Comparison of ENCODE assay signal across 12 cellular contexts in genomic region chr16:4507588-4508345, GRCh38. TPM values are rescaled to one million over a fixed set of nuclear protein-coding genes. Genes with fewer than 3 reads are reported as not detected.
A peak's percentile ranks its signal among the peaks of the same experiment; 100 is the strongest.
DNase-seq lines count a peak whose midpoint lies in the region; ATAC-seq, FAIRE-seq and TF ChIP-seq lines count a peak whose summit lies in the region.
"Had no signal": no experiment of that assay in that cellular context is flagged by ENCODE, and none has a peak within 500 bp of the region (broad histone marks: within the 10 kb centered on the region; RNA-seq: fewer than 3 reads in every experiment).

No MANE protein-coding gene starts in this region.

- H3K4me1 ChIP-seq in HepG2 (ENCODE audit: insufficient read depth, low read length): no peaks in the 10 kb centered on the region
- peaks cover 0 to 4% (median 0%) of the 10 kb centered on the region in 4 donors for H3K4me1 ChIP-seq in right lobe of liver
- H3K4me1 ChIP-seq in K562 (replicated peaks in 1 of 2; ENCODE audit: control insufficient read depth in 2 of 2, insufficient read depth in 2 of 2, low read length in 2 of 2): peaks cover 0 to 4% of the 10 kb centered on the region in 2 experiments; a peak in 2 of 5 replicates

- H3K36me3 ChIP-seq in HepG2 (replicated peaks in 1 of 2; ENCODE audit: control insufficient read depth in 1 of 2, insufficient read depth in 2 of 2, low read length in 2 of 2) (peaks cover 24 to 55% of the 10 kb centered on the region in 2 experiments), right lobe of liver (peaks cover 0 to 58% (median 26%) of the 10 kb centered on the region in 4 donors), K562 (ENCODE audit: control insufficient read depth, insufficient read depth, low read length) (peaks cover 70% of the 10 kb centered on the region; the same call in 2 of the 3 replicates)

- WGBS in HepG2 (ENCODE audit: low lambda C conversion rate): over 99% methylated on average over 12 of the region's 17 CpGs
- WGBS in right lobe of liver (ENCODE audit: insufficient coverage, low coverage, low lambda C conversion rate, missing lambda C conversion rate): 89% methylated on average over 5 of the region's 17 CpGs
- 90% methylated on average over 17 of the region's 17 CpGs for WGBS in K562 (ENCODE audit: insufficient coverage, low coverage, missing lambda C conversion rate)

- FAIRE-seq in HepG2 (lab: Jason Lieb, UNC): no peak
- FAIRE-seq in K562 (lab: Jason Lieb, UNC): no peak
- FAIRE-seq: colon had no signal

- POLR2A ChIA-PET in HepG2 (lab: Yijun Ruan, JAX): interaction anchor here (1.2 to 2.0 kb wide), 2 partner anchors 9 to 31 kb away, joined by 3 to 6 read pairs; partner anchors contain the start of gene CDIP1
- POLR2A ChIA-PET in K562 (lab: Yijun Ruan, JAX): interaction anchor here (0.6 to 1.1 kb wide), 2 partner anchors 30 to 111 kb away, joined by 3 read pairs; no protein-coding TSS in a partner anchor

- BruUV-seq in HepG2 (replicated peaks; lab: Mats Ljungman, UMichigan) (no TSS peak), K562 (replicated peaks; lab: Mats Ljungman, UMichigan) (TSS peak; percentile 53)

- peaks cover 17% of the 10 kb centered on the region for H4K20me1 ChIP-seq in HepG2 (ENCODE audit: insufficient read depth, low read length)
- H4K20me1 ChIP-seq in K562 (replicated peaks; ENCODE audit: control insufficient read depth, insufficient read depth, low read length): 0 out of 2 replicates have a peak, but pooled peaks cover 6% of the 10 kb centered on the region

- H2AFZ ChIP-seq in HepG2 (ENCODE audit: low read length) (no peak overlapping the region), K562 (ENCODE audit: low read depth, low read length) (no peak overlapping the region)

- intact Hi-C loops in HepG2 (cut with micrococcal nuclease; ENCODE audit: unreplicated experiment): no loop called here
- intact Hi-C loops in right lobe of liver (cut with DNase I): loop anchor here in 1 of 2 donors (10.0 kb wide), 1 partner anchor 47 kb away; the partner anchor contains the start of gene C16orf96
- intact Hi-C loops in K562 (cut with micrococcal nuclease): no loop called here

- no peaks in the 10 kb centered on the region for H3K9me1 ChIP-seq in K562 (ENCODE audit: control insufficient read depth, insufficient read depth, low read length)

- in situ Hi-C loops in HepG2 (cut with HindIII; ENCODE audit: extremely low pct_ligation_motif_present, low pct_unique_long_range_greater_than_20kb): loop anchor here (25.0 kb wide), 1 partner anchor 455 kb away; the partner anchor contains the start of gene SEC14L5
- in situ Hi-C loops in K562 (cut with MboI): no loop called here

- no peak for TF ChIP-seq EP300 in HepG2 (IDR thresholded peaks at IDR 0.05; ENCODE audit: low read depth in 2 of 2, low read length in 2 of 2)
- TF ChIP-seq EP300 in HepG2 (CRISPR knock-in tag; IDR thresholded peaks at IDR 0.05; ENCODE audit: borderline replicate concordance): no peak
- TF ChIP-seq EP300 in K562 (IDR thresholded peaks at IDR 0.05; ENCODE audit: low read length): no peak

- CTCF ChIA-PET in HepG2 (lab: Yijun Ruan, JAX; ENCODE audit: low intra/inter-chr PET ratio, low total read pairs) (no interaction called here), K562 (lab: Yijun Ruan, JAX; ENCODE audit: low intra/inter-chr PET ratio) (no interaction called here)

- H3K27ac ChIP-seq in HepG2 (ENCODE audit: extremely low read length, insufficient read depth, low read length): no peak overlapping the region
- H3K27ac ChIP-seq in right lobe of liver: no peak overlapping the region
- no peak overlapping the region for H3K27ac ChIP-seq in K562 (ENCODE audit: extremely low read depth, low read depth, low read length)
- H3K27ac ChIP-seq: SK-N-MC had no signal

- H3K79me2 ChIP-seq in HepG2 (ENCODE audit: insufficient read depth, low read length) (peaks cover 13% of the 10 kb centered on the region), K562 (ENCODE audit: control insufficient read depth, insufficient read depth, low read length) (peaks cover 3% of the 10 kb centered on the region; the same call in 1 of the 3 replicates)

- no peak for TF ChIP-seq POLR2A in HepG2 (IDR thresholded peaks at IDR 0.05; ENCODE audit: insufficient read depth in 1 of 2, low read depth in 2 of 2, low read length in 2 of 2)
- no peak for TF ChIP-seq POLR2A in right lobe of liver (IDR thresholded peaks at IDR 0.05)
- TF ChIP-seq POLR2A in K562 (conservative IDR thresholded peaks at IDR 0.05): no peak

- H3K4me3 ChIP-seq in HepG2 (replicated peaks in 1 of 3; ENCODE audit: insufficient read depth in 1 of 3, low read depth in 2 of 3, low read length in 3 of 3) (no peak overlapping the region), right lobe of liver (no peak overlapping the region), K562 (no peak overlapping the region)
- H3K4me3 ChIP-seq: SK-N-MC had no signal

- TF ChIP-seq CTCF in HepG2 (CRISPR knock-in tag; IDR thresholded peaks at IDR 0.05): no peak
- no peak for TF ChIP-seq CTCF in right lobe of liver (IDR thresholded peaks at IDR 0.05)
- TF ChIP-seq CTCF in K562 (IDR thresholded peaks at IDR 0.05 in 2 of 3, conservative IDR thresholded peaks at IDR 0.05 in 1 of 3; ENCODE audit: insufficient read depth in 2 of 3, low read depth in 1 of 3, low read length in 3 of 3): no peak

- DNase-seq in HepG2 (ENCODE audit: low spot score) (no peak), right lobe of liver (no peak), K562 (ENCODE audit: extremely low read depth in 1 of 4, low spot score in 3 of 4) (no peak), anterior cingulate cortex (lab: John Stamatoyannopoulos, UW) (no peak)
- DNase-seq: head of caudate nucleus; kidney glomerular epithelial cell; NCI-H446; stimulated activated CD4-positive, alpha-beta T cell treated with anti-CD3 and anti-CD28 coated beads, Interleukin-12 subunit alpha, Interleukin-12 subunit beta, amount 100 ng/mL, for 4 hours had no signal

- TF ChIP-seq RAD21 in HepG2 (CRISPR knock-in tag; IDR thresholded peaks at IDR 0.05) (no peak), K562 (CRISPR knock-in tag; conservative IDR thresholded peaks at IDR 0.05 in 1 of 2, IDR thresholded peaks at IDR 0.05 in 1 of 2) (no peak)

- no peaks in the 10 kb centered on the region for H3K27me3 ChIP-seq in HepG2 (ENCODE audit: control insufficient read depth in 1 of 2, insufficient read depth in 2 of 2, low read length in 2 of 2)
- no peaks in the 10 kb centered on the region for H3K27me3 ChIP-seq in right lobe of liver
- H3K27me3 ChIP-seq in K562 (ENCODE audit: control insufficient read depth in 2 of 2, insufficient read depth in 2 of 2, low read length in 2 of 2): no peaks in the 10 kb centered on the region

- no peak overlapping the region for H3K4me2 ChIP-seq in HepG2 (ENCODE audit: low read depth, low read length)
- H3K4me2 ChIP-seq in K562 (ENCODE audit: insufficient read depth, low read length): no peak overlapping the region

- H3K9me3 ChIP-seq in HepG2 (ENCODE audit: low read length) (no peaks in the 10 kb centered on the region), right lobe of liver (no peaks in the 10 kb centered on the region), K562 (replicated peaks; ENCODE audit: control insufficient read depth, insufficient read depth, low read depth, low read length) (no peaks in the 10 kb centered on the region)

- H3K9ac ChIP-seq in HepG2 (ENCODE audit: insufficient read depth, low read depth, low read length) (no peak overlapping the region), K562 (ENCODE audit: insufficient read depth in 1 of 2, low read depth in 2 of 2, low read length in 2 of 2) (no peak overlapping the region)

- ATAC-seq in HepG2: no peak
- no peak for ATAC-seq in right lobe of liver
- no peak for ATAC-seq in K562
- ATAC-seq in HG02642 (IDR thresholded peaks at IDR 0.05; ENCODE audit: poor library complexity, unreplicated experiment): no peak
- ATAC-seq in GM21381 (IDR thresholded peaks at IDR 0.05; ENCODE audit: unreplicated experiment): no peak

RNA-seq across cellular contexts. Expression of gene CDIP1, which starts 30.8 kb away (rescaled TPM):
- total RNA-seq in HepG2 (2016; rRNA removed; fragmentation: Illumina TruSeq; extraction: Trizol) (56.7 and 62.2 TPM in 2 replicates), right lobe of liver (10 to 100 TPM; 15.7 to 23.2 (median 18.4) TPM), K562 (2014; rRNA removed) (not detected in 2 replicates), K562 (2014; rRNA removed; fragmentation: Illumina TruSeq; extraction: Trizol) (not detected in 2 replicates), K562 (2015; rRNA removed; fragmentation: Illumina TruSeq; extraction: Trizol) (not detected in 2 replicates), K562 (2021) (0.18 and 0.29 TPM in 2 replicates)
- 10.5 and 11.5 TPM in 2 replicates for total RNA-seq in HepG2 (2016; cell fraction: cytosol; rRNA removed; fragmentation: Illumina TruSeq; extraction: Trizol; ENCODE audit: low read depth)
- total RNA-seq in HepG2 (2016; cell fraction: insoluble cytoplasmic fraction; rRNA removed; fragmentation: Illumina TruSeq; extraction: Trizol): 55.3 and 56.3 TPM in 2 replicates
- 41.7 and 48.7 TPM in 2 replicates for total RNA-seq in HepG2 (2016; cell fraction: membrane; rRNA removed; fragmentation: Illumina TruSeq; extraction: Trizol)
- 31.5 and 37.8 TPM in 2 replicates for total RNA-seq in HepG2 (2016; cell fraction: nucleus; rRNA removed; fragmentation: Illumina TruSeq; extraction: Trizol)
- polyA plus RNA-seq in HepG2 (2011; rRNA removed) (31.2 and 39.1 TPM in 2 replicates), K562 (2011; rRNA removed) (0.15 TPM in 1 of 2 replicates, not detected in the other), K562 (2014; fragmentation: Illumina TruSeq; extraction: Trizol) (not detected in 2 replicates), K562 (2014; fragmentation: Nextera tagmentation; extraction: Ambion mirVana) (not detected), K562 (2014; rRNA removed) (not detected in 2 replicates)
- 20.6 and 21.6 TPM in 2 replicates for polyA plus RNA-seq in HepG2 (2011; cell fraction: cytosol; rRNA removed)
- 39.4 and 47.2 TPM in 2 replicates for polyA plus RNA-seq in HepG2 (2011; cell fraction: nucleus; rRNA removed)
- polyA plus RNA-seq in HepG2 (2012): 43.1 and 58.6 TPM in 2 replicates
- 15.1 and 16.9 TPM in 2 replicates for polyA plus RNA-seq in HepG2 (2016; cell fraction: cytosol; fragmentation: Illumina TruSeq; extraction: Trizol; ENCODE audit: low read depth)
- polyA plus RNA-seq in HepG2 (2016; cell fraction: insoluble cytoplasmic fraction; fragmentation: Illumina TruSeq; extraction: Trizol; ENCODE audit: low read depth): 81.4 and 109 TPM in 2 replicates
- 45.4 and 52.4 TPM in 2 replicates for polyA plus RNA-seq in HepG2 (2016; cell fraction: membrane; fragmentation: Illumina TruSeq; extraction: Trizol; ENCODE audit: low read depth)
- 74.4 and 77.5 TPM in 2 replicates for polyA plus RNA-seq in HepG2 (2016; cell fraction: nucleus; fragmentation: Illumina TruSeq; extraction: Trizol; ENCODE audit: insufficient read depth, low read depth)
- 12.3 and 39.1 TPM in 2 replicates for polyA minus RNA-seq in HepG2 (2011; rRNA and poly(A)+ RNA removed; ENCODE audit: low replicate concordance)
- 14.7 and 18.7 TPM in 2 replicates for polyA minus RNA-seq in HepG2 (2011; cell fraction: cytosol; rRNA and poly(A)+ RNA removed)
- polyA minus RNA-seq in HepG2 (2011; cell fraction: nucleus; rRNA and poly(A)+ RNA removed): 18.9 and 22.9 TPM in 2 replicates
- not detected in 2 replicates for total RNA-seq in K562 (2011; cell fraction: chromatin; rRNA removed; ENCODE audit: low replicate concordance)
- not detected in 2 replicates for total RNA-seq in K562 (2011; cell fraction: nucleolus; rRNA removed)
- total RNA-seq in K562 (2011; cell fraction: nucleoplasm; rRNA removed): not detected in 2 replicates
- 0.07 TPM in 1 of 2 replicates, not detected in the other for polyA plus RNA-seq in K562 (2011; cell fraction: cytosol; rRNA removed)
- polyA plus RNA-seq in K562 (2011; cell fraction: nucleus; rRNA removed): 0.10 and 0.18 TPM in 2 replicates
- polyA plus RNA-seq in K562 (2012): 0.31 and 0.54 TPM in 2 replicates
- not detected in 2 replicates for polyA minus RNA-seq in K562 (2011; rRNA and poly(A)+ RNA removed)
- polyA minus RNA-seq in K562 (2011; cell fraction: cytosol; rRNA and poly(A)+ RNA removed): 1.7 TPM in 1 of 2 replicates, not detected in the other
- 0.40 and 1.1 TPM in 2 replicates for polyA minus RNA-seq in K562 (2011; cell fraction: nucleus; rRNA and poly(A)+ RNA removed)

RNA-seq across cellular contexts. Expression of gene HMOX2, which starts 31.6 kb away (rescaled TPM):
- 70.4 and 82.4 TPM in 2 replicates for total RNA-seq in HepG2 (2016; rRNA removed; fragmentation: Illumina TruSeq; extraction: Trizol)
- total RNA-seq in HepG2 (2016; cell fraction: cytosol; rRNA removed; fragmentation: Illumina TruSeq; extraction: Trizol; ENCODE audit: low read depth): 13.1 and 14.4 TPM in 2 replicates
- 66.8 and 82.9 TPM in 2 replicates for total RNA-seq in HepG2 (2016; cell fraction: insoluble cytoplasmic fraction; rRNA removed; fragmentation: Illumina TruSeq; extraction: Trizol)
- total RNA-seq in HepG2 (2016; cell fraction: membrane; rRNA removed; fragmentation: Illumina TruSeq; extraction: Trizol): 18.9 and 22.2 TPM in 2 replicates
- total RNA-seq in HepG2 (2016; cell fraction: nucleus; rRNA removed; fragmentation: Illumina TruSeq; extraction: Trizol): 30.8 and 32.4 TPM in 2 replicates
- polyA plus RNA-seq in HepG2 (2011; rRNA removed): 60.3 and 72.7 TPM in 2 replicates
- 71.7 and 71.8 TPM in 2 replicates for polyA plus RNA-seq in HepG2 (2011; cell fraction: cytosol; rRNA removed)
- 26.0 and 36.8 TPM in 2 replicates for polyA plus RNA-seq in HepG2 (2011; cell fraction: nucleus; rRNA removed)
- polyA plus RNA-seq in HepG2 (2012): 38.0 and 61.0 TPM in 2 replicates
- polyA plus RNA-seq in HepG2 (2016; cell fraction: cytosol; fragmentation: Illumina TruSeq; extraction: Trizol; ENCODE audit: low read depth): 12.6 and 14.1 TPM in 2 replicates
- polyA plus RNA-seq in HepG2 (2016; cell fraction: insoluble cytoplasmic fraction; fragmentation: Illumina TruSeq; extraction: Trizol; ENCODE audit: low read depth): 105 and 111 TPM in 2 replicates
- 15.3 and 17.8 TPM in 2 replicates for polyA plus RNA-seq in HepG2 (2016; cell fraction: membrane; fragmentation: Illumina TruSeq; extraction: Trizol; ENCODE audit: low read depth)
- polyA plus RNA-seq in HepG2 (2016; cell fraction: nucleus; fragmentation: Illumina TruSeq; extraction: Trizol; ENCODE audit: insufficient read depth, low read depth): 44.4 and 56.4 TPM in 2 replicates
- 41.9 and 78.2 TPM in 2 replicates for polyA minus RNA-seq in HepG2 (2011; rRNA and poly(A)+ RNA removed; ENCODE audit: low replicate concordance)
- polyA minus RNA-seq in HepG2 (2011; cell fraction: cytosol; rRNA and poly(A)+ RNA removed): 21.1 and 25.6 TPM in 2 replicates
- 14.3 and 27.1 TPM in 2 replicates for polyA minus RNA-seq in HepG2 (2011; cell fraction: nucleus; rRNA and poly(A)+ RNA removed)
- total RNA-seq in right lobe of liver: 10 to 100 TPM; 39.7 to 74.7 (median 55.4) TPM
- 31.3 and 64.7 TPM in 2 replicates for total RNA-seq in K562 (2011; cell fraction: chromatin; rRNA removed; ENCODE audit: low replicate concordance)
- 39.3 and 41.4 TPM in 2 replicates for total RNA-seq in K562 (2011; cell fraction: nucleolus; rRNA removed)
- 40.9 and 52.2 TPM in 2 replicates for total RNA-seq in K562 (2011; cell fraction: nucleoplasm; rRNA removed)
- total RNA-seq in K562 (2014; rRNA removed): 78.6 and 84.7 TPM in 2 replicates
- total RNA-seq in K562 (2014; rRNA removed; fragmentation: Illumina TruSeq; extraction: Trizol): 43.9 and 50.4 TPM in 2 replicates
- total RNA-seq in K562 (2015; rRNA removed; fragmentation: Illumina TruSeq; extraction: Trizol): 60.0 and 66.7 TPM in 2 replicates
- 57.4 and 63.9 TPM in 2 replicates for total RNA-seq in K562 (2021)
- polyA plus RNA-seq in K562 (2011; rRNA removed): 55.5 and 55.8 TPM in 2 replicates
- polyA plus RNA-seq in K562 (2011; cell fraction: cytosol; rRNA removed): 47.4 and 72.1 TPM in 2 replicates
- 28.3 and 31.1 TPM in 2 replicates for polyA plus RNA-seq in K562 (2011; cell fraction: nucleus; rRNA removed)
- 55.2 and 61.7 TPM in 2 replicates for polyA plus RNA-seq in K562 (2012)
- polyA plus RNA-seq in K562 (2014; fragmentation: Illumina TruSeq; extraction: Trizol): 62.8 and 71.3 TPM in 2 replicates
- 10 to 100 TPM; 26.8 to 46.3 TPM for polyA plus RNA-seq in K562 (2014; fragmentation: Nextera tagmentation; extraction: Ambion mirVana)
- 87.4 and 88.1 TPM in 2 replicates for polyA plus RNA-seq in K562 (2014; rRNA removed)
- 43.3 and 52.3 TPM in 2 replicates for polyA minus RNA-seq in K562 (2011; rRNA and poly(A)+ RNA removed)
- polyA minus RNA-seq in K562 (2011; cell fraction: cytosol; rRNA and poly(A)+ RNA removed): 16.7 and 17.6 TPM in 2 replicates
- polyA minus RNA-seq in K562 (2011; cell fraction: nucleus; rRNA and poly(A)+ RNA removed): 13.6 and 15.0 TPM in 2 replicates

RNA-seq across cellular contexts. Expression of gene NMRAL1, which starts 33.3 kb away (rescaled TPM):
- 33.1 and 36.7 TPM in 2 replicates for total RNA-seq in HepG2 (2016; rRNA removed; fragmentation: Illumina TruSeq; extraction: Trizol)
- 60.6 and 75.2 TPM in 2 replicates for total RNA-seq in HepG2 (2016; cell fraction: cytosol; rRNA removed; fragmentation: Illumina TruSeq; extraction: Trizol; ENCODE audit: low read depth)
- 36.3 and 39.9 TPM in 2 replicates for total RNA-seq in HepG2 (2016; cell fraction: insoluble cytoplasmic fraction; rRNA removed; fragmentation: Illumina TruSeq; extraction: Trizol)
- 52.5 and 64.2 TPM in 2 replicates for total RNA-seq in HepG2 (2016; cell fraction: membrane; rRNA removed; fragmentation: Illumina TruSeq; extraction: Trizol)
- total RNA-seq in HepG2 (2016; cell fraction: nucleus; rRNA removed; fragmentation: Illumina TruSeq; extraction: Trizol): 15.0 and 21.0 TPM in 2 replicates
- polyA plus RNA-seq in HepG2 (2011; rRNA removed): 30.8 and 34.0 TPM in 2 replicates
- polyA plus RNA-seq in HepG2 (2011; cell fraction: cytosol; rRNA removed): 41.5 and 57.5 TPM in 2 replicates
- polyA plus RNA-seq in HepG2 (2011; cell fraction: nucleus; rRNA removed): 41.3 and 52.4 TPM in 2 replicates
- 17.3 and 21.3 TPM in 2 replicates for polyA plus RNA-seq in HepG2 (2012)
- 75.5 and 80.9 TPM in 2 replicates for polyA plus RNA-seq in HepG2 (2016; cell fraction: cytosol; fragmentation: Illumina TruSeq; extraction: Trizol; ENCODE audit: low read depth)
- polyA plus RNA-seq in HepG2 (2016; cell fraction: insoluble cytoplasmic fraction; fragmentation: Illumina TruSeq; extraction: Trizol; ENCODE audit: low read depth): 33.0 and 34.1 TPM in 2 replicates
- polyA plus RNA-seq in HepG2 (2016; cell fraction: membrane; fragmentation: Illumina TruSeq; extraction: Trizol; ENCODE audit: low read depth): 56.8 and 65.7 TPM in 2 replicates
- 30.1 and 31.9 TPM in 2 replicates for polyA plus RNA-seq in HepG2 (2016; cell fraction: nucleus; fragmentation: Illumina TruSeq; extraction: Trizol; ENCODE audit: insufficient read depth, low read depth)
- polyA minus RNA-seq in HepG2 (2011; rRNA and poly(A)+ RNA removed; ENCODE audit: low replicate concordance): 40.7 and 121 TPM in 2 replicates
- 15.1 and 18.1 TPM in 2 replicates for polyA minus RNA-seq in HepG2 (2011; cell fraction: cytosol; rRNA and poly(A)+ RNA removed)
- polyA minus RNA-seq in HepG2 (2011; cell fraction: nucleus; rRNA and poly(A)+ RNA removed): 12.9 and 15.0 TPM in 2 replicates
- 10 to 100 TPM; 19.9 to 44.0 (median 35.5) TPM for total RNA-seq in right lobe of liver
- total RNA-seq in K562 (2011; cell fraction: chromatin; rRNA removed; ENCODE audit: low replicate concordance): 43.9 and 112 TPM in 2 replicates
- 97.0 and 99.2 TPM in 2 replicates for total RNA-seq in K562 (2011; cell fraction: nucleolus; rRNA removed)
- 59.2 and 66.6 TPM in 2 replicates for total RNA-seq in K562 (2011; cell fraction: nucleoplasm; rRNA removed)
- 111 and 116 TPM in 2 replicates for total RNA-seq in K562 (2014; rRNA removed)
- 22.7 and 31.4 TPM in 2 replicates for total RNA-seq in K562 (2014; rRNA removed; fragmentation: Illumina TruSeq; extraction: Trizol)
- 62.5 and 66.7 TPM in 2 replicates for total RNA-seq in K562 (2015; rRNA removed; fragmentation: Illumina TruSeq; extraction: Trizol)
- 84.1 and 93.6 TPM in 2 replicates for total RNA-seq in K562 (2021)
- polyA plus RNA-seq in K562 (2011; rRNA removed): 51.1 and 59.7 TPM in 2 replicates
- 105 and 154 TPM in 2 replicates for polyA plus RNA-seq in K562 (2011; cell fraction: cytosol; rRNA removed)
- 56.5 and 83.6 TPM in 2 replicates for polyA plus RNA-seq in K562 (2011; cell fraction: nucleus; rRNA removed)
- polyA plus RNA-seq in K562 (2012): 64.0 and 95.8 TPM in 2 replicates
- 63.2 and 88.3 TPM in 2 replicates for polyA plus RNA-seq in K562 (2014; fragmentation: Illumina TruSeq; extraction: Trizol)
- 10 to 100 TPM in 1 of 2 experiments, 1 to 10 TPM in 1; 6.3 to 16.8 TPM for polyA plus RNA-seq in K562 (2014; fragmentation: Nextera tagmentation; extraction: Ambion mirVana)
- polyA plus RNA-seq in K562 (2014; rRNA removed): 83.9 and 90.2 TPM in 2 replicates
- 37.2 and 42.5 TPM in 2 replicates for polyA minus RNA-seq in K562 (2011; rRNA and poly(A)+ RNA removed)
- 39.4 and 52.3 TPM in 2 replicates for polyA minus RNA-seq in K562 (2011; cell fraction: cytosol; rRNA and poly(A)+ RNA removed)
- polyA minus RNA-seq in K562 (2011; cell fraction: nucleus; rRNA and poly(A)+ RNA removed): 24.5 and 26.7 TPM in 2 replicates

RNA-seq across cellular contexts. Expression of gene C16orf96, which starts 48.4 kb away (rescaled TPM):
- total RNA-seq in HepG2 (2016; rRNA removed; fragmentation: Illumina TruSeq; extraction: Trizol): not detected in 2 replicates
- total RNA-seq in HepG2 (2016; cell fraction: cytosol; rRNA removed; fragmentation: Illumina TruSeq; extraction: Trizol; ENCODE audit: low read depth): not detected in 2 replicates
- total RNA-seq in HepG2 (2016; cell fraction: insoluble cytoplasmic fraction; rRNA removed; fragmentation: Illumina TruSeq; extraction: Trizol): 0.02 TPM in 1 of 2 replicates, not detected in the other
- total RNA-seq in HepG2 (2016; cell fraction: membrane; rRNA removed; fragmentation: Illumina TruSeq; extraction: Trizol): 0.06 TPM in 1 of 2 replicates, not detected in the other
- not detected in 2 replicates for total RNA-seq in HepG2 (2016; cell fraction: nucleus; rRNA removed; fragmentation: Illumina TruSeq; extraction: Trizol)
- 0.03 TPM in 2 replicates for polyA plus RNA-seq in HepG2 (2011; rRNA removed)
- 0.01 and 0.03 TPM in 2 replicates for polyA plus RNA-seq in HepG2 (2011; cell fraction: cytosol; rRNA removed)
- polyA plus RNA-seq in HepG2 (2011; cell fraction: nucleus; rRNA removed): 0.09 and 0.10 TPM in 2 replicates
- 0.07 and 0.08 TPM in 2 replicates for polyA plus RNA-seq in HepG2 (2012)
- not detected in 2 replicates for polyA plus RNA-seq in HepG2 (2016; cell fraction: cytosol; fragmentation: Illumina TruSeq; extraction: Trizol; ENCODE audit: low read depth)
- polyA plus RNA-seq in HepG2 (2016; cell fraction: insoluble cytoplasmic fraction; fragmentation: Illumina TruSeq; extraction: Trizol; ENCODE audit: low read depth): not detected in 2 replicates
- polyA plus RNA-seq in HepG2 (2016; cell fraction: membrane; fragmentation: Illumina TruSeq; extraction: Trizol; ENCODE audit: low read depth): not detected in 2 replicates
- 0.15 TPM in 1 of 2 replicates, not detected in the other for polyA plus RNA-seq in HepG2 (2016; cell fraction: nucleus; fragmentation: Illumina TruSeq; extraction: Trizol; ENCODE audit: insufficient read depth, low read depth)
- polyA minus RNA-seq in HepG2 (2011; rRNA and poly(A)+ RNA removed; ENCODE audit: low replicate concordance): 0.24 TPM in 1 of 2 replicates, not detected in the other
- not detected in 2 replicates for polyA minus RNA-seq in HepG2 (2011; cell fraction: cytosol; rRNA and poly(A)+ RNA removed)
- not detected in 2 replicates for polyA minus RNA-seq in HepG2 (2011; cell fraction: nucleus; rRNA and poly(A)+ RNA removed)
- total RNA-seq in right lobe of liver: under 1 TPM in 5 of 6 experiments, not detected in 1; 0.06 to 0.24 (median 0.16) TPM
- not detected in 2 replicates for total RNA-seq in K562 (2011; cell fraction: chromatin; rRNA removed; ENCODE audit: low replicate concordance)
- total RNA-seq in K562 (2011; cell fraction: nucleolus; rRNA removed): not detected in 2 replicates
- total RNA-seq in K562 (2011; cell fraction: nucleoplasm; rRNA removed): not detected in 2 replicates
- not detected in 2 replicates for total RNA-seq in K562 (2014; rRNA removed)
- total RNA-seq in K562 (2014; rRNA removed; fragmentation: Illumina TruSeq; extraction: Trizol): not detected in 2 replicates
- not detected in 2 replicates for total RNA-seq in K562 (2015; rRNA removed; fragmentation: Illumina TruSeq; extraction: Trizol)
- not detected in 2 replicates for total RNA-seq in K562 (2021)
- not detected in 2 replicates for polyA plus RNA-seq in K562 (2011; rRNA removed)
- not detected in 2 replicates for polyA plus RNA-seq in K562 (2011; cell fraction: cytosol; rRNA removed)
- polyA plus RNA-seq in K562 (2011; cell fraction: nucleus; rRNA removed): not detected in 2 replicates
- not detected in 2 replicates for polyA plus RNA-seq in K562 (2012)
- polyA plus RNA-seq in K562 (2014; fragmentation: Illumina TruSeq; extraction: Trizol): not detected in 2 replicates
- polyA plus RNA-seq in K562 (2014; fragmentation: Nextera tagmentation; extraction: Ambion mirVana): not detected
- not detected in 2 replicates for polyA plus RNA-seq in K562 (2014; rRNA removed)
- polyA minus RNA-seq in K562 (2011; rRNA and poly(A)+ RNA removed): not detected in 2 replicates
- polyA minus RNA-seq in K562 (2011; cell fraction: cytosol; rRNA and poly(A)+ RNA removed): not detected in 2 replicates
- polyA minus RNA-seq in K562 (2011; cell fraction: nucleus; rRNA and poly(A)+ RNA removed): not detected in 2 replicates

Comparison
In these comparisons a context has a peak if more than half of its experiments do, and no peak if none do; other contexts are left out.
1. RNA of gene CDIP1, which starts 30.8 kb away (total RNA-seq): 10.5 to 62.2 TPM in HepG2 and 15.7 to 23.2 TPM in right lobe of liver; 0.18 to 0.29 TPM in K562; every median in the first group is over 4 times any median in the second.
2. Of the 241 proteins assayed by ChIP-seq in both HepG2 and K562: peak only in HepG2: RBM22; only in K562: none; in both: none; in neither: 240.